ENCODE assay signal across 26 cellular contexts in the genomic region with DNA sequence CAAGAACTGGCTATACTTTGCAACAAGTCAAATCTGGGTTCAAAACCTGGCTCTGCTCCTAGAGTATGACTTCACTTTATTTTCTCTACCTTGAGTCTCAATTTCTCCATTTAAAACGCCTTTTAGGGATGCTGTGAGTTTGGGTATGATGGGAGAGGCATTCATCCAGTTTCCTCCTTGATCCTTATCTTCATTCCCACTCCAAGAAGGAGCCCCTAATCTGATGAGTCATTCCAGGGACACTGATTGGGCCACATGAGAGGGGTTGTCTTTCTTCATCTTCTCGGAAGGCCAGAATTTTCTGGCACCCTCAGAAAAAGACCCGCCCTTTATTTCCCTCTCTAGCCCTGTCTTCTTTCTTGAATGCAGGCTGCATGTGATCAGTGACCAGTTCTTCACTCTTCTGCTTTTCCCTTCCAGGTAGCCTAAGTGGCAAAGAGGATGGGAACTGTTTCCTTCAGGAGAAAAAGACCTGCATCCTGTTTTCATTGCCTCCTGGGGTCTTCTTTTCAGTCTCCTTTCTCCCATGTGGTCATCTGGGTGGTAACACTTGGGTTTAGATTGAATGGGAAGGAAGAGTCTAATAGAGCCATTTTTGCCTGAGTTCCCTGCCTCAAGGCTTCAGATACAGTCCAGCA. TPM values are rescaled to one million over a fixed set of nuclear protein-coding genes. Genes with fewer than 3 reads are reported as not detected.
DNase-seq lines count a peak whose midpoint lies in the region; ATAC-seq, FAIRE-seq and TF ChIP-seq lines count a peak whose summit lies in the region.
"Had no signal": no experiment of that assay in that cellular context is flagged by ENCODE, and none has a peak within 500 bp of the region (broad histone marks: within the 10 kb centered on the region; RNA-seq: fewer than 3 reads in every experiment).

No MANE protein-coding gene starts in this region.

- H3K18ac ChIP-seq in H1 (ENCODE audit: extremely low read depth, low read length): no peak overlapping the region
- no peak overlapping the region for H3K18ac ChIP-seq in mesendoderm (ENCODE audit: low read length)

- 77% methylated on average over 3 of the region's 3 CpGs; no CpG with 5 or more reads in 1 of the 2 experiments for WGBS in H1 (ENCODE audit: extremely low coverage in 1 of 2, insufficient coverage in 1 of 2, insufficient read length in 1 of 2, insufficient replicate concordance in 2 of 2, low coverage in 1 of 2, low lambda C conversion rate in 2 of 2, missing lambda C conversion rate in 1 of 2), 2 experiments
- WGBS in mesendoderm (ENCODE audit: extremely low coverage, insufficient coverage, low lambda C conversion rate): no CpG with 5 or more reads among the region's 3 CpGs

- H3K56ac ChIP-seq in H1 (replicated peaks; ENCODE audit: insufficient read length, low read depth, low read length): no peak overlapping the region
- H3K56ac ChIP-seq in mesendoderm (ENCODE audit: low read length): no peak overlapping the region

- H3K27ac ChIP-seq in H1 (ENCODE audit: low read depth, low read length): no peak overlapping the region
- no peak overlapping the region for H3K27ac ChIP-seq in mesendoderm (ENCODE audit: low read depth, low read length)
- H3K27ac ChIP-seq: BLaER1 treated with 17β-estradiol and CSF1 and Interleukin-3, amounts not matched to agents 10 nM and 100 nM; esophagus squamous epithelium; SK-N-MC; stomach; thyroid gland; vagina had no signal

- H2BK5ac ChIP-seq in H1 (ENCODE audit: low read depth, low read length) (no peak overlapping the region), mesendoderm (ENCODE audit: low read length) (no peak overlapping the region)

- H3K36me3 ChIP-seq in H1 (ENCODE audit: control insufficient read depth in 2 of 4, insufficient read depth in 4 of 4, low read length in 3 of 4) (no peaks in the 10 kb centered on the region), mesendoderm (ENCODE audit: control insufficient read depth, insufficient read depth, low read length) (no peaks in the 10 kb centered on the region)
- H3K36me3 ChIP-seq: BLaER1 treated with 17β-estradiol and CSF1 and Interleukin-3, amounts not matched to agents 10 nM and 100 nM; esophagus squamous epithelium; left lung; stomach; thyroid gland; vagina had no signal

- no peak overlapping the region for H2BK15ac ChIP-seq in H1 (ENCODE audit: low read length)
- H2BK15ac ChIP-seq in mesendoderm (replicated peaks; ENCODE audit: low read depth): no peak overlapping the region

- no peak overlapping the region for H4K91ac ChIP-seq in H1 (replicated peaks; ENCODE audit: insufficient read length, low read length)

- no peak for ATAC-seq in left lobe of liver
- ATAC-seq: left lung had no signal

- no peaks in the 10 kb centered on the region for H3K23me2 ChIP-seq in H1 (ENCODE audit: low read depth, low read length)

- H3K79me1 ChIP-seq in H1 (ENCODE audit: low read depth, low read length) (no peaks in the 10 kb centered on the region), mesendoderm (ENCODE audit: low read length) (no peaks in the 10 kb centered on the region)

- H3K23ac ChIP-seq in H1 (ENCODE audit: insufficient read length) (no peak overlapping the region), mesendoderm (ENCODE audit: low read length) (no peak overlapping the region)

- H3K4me1 ChIP-seq in H1 (replicated peaks in 1 of 4; ENCODE audit: control insufficient read depth in 3 of 4, insufficient read depth in 4 of 4, low read length in 3 of 4): peaks cover 0 to 10% (median 0%) of the 10 kb centered on the region in 4 experiments; a peak in 1 of 7 replicates
- no peaks in the 10 kb centered on the region for H3K4me1 ChIP-seq in mesendoderm (ENCODE audit: control insufficient read depth, low read depth, low read length)
- H3K4me1 ChIP-seq: thyroid gland had no signal

- H3K4me2 ChIP-seq in H1 (ENCODE audit: insufficient read depth in 1 of 2, low read depth in 2 of 2, low read length in 2 of 2): no peak overlapping the region
- H3K4me2 ChIP-seq in mesendoderm (ENCODE audit: low read length): no peak overlapping the region

- FAIRE-seq in H1 (lab: Jason Lieb, UNC): no peak
- FAIRE-seq: G401.6, islet of Langerhans, TTC549 had no signal

- H3K4ac ChIP-seq in H1 (replicated peaks; ENCODE audit: insufficient read length, low read depth, low read length): no peak overlapping the region
- no peak overlapping the region for H3K4ac ChIP-seq in mesendoderm (ENCODE audit: low read depth, low read length)

- H3K4me3 ChIP-seq in H1 (ENCODE audit: extremely low read depth in 1 of 4, insufficient read depth in 2 of 4, low read depth in 3 of 4, low read length in 4 of 4) (no peak overlapping the region), mesendoderm (ENCODE audit: low read length) (no peak overlapping the region)
- H3K4me3 ChIP-seq: BLaER1 treated with 17β-estradiol and CSF1 and Interleukin-3, amounts not matched to agents 10 nM and 100 nM; esophagus squamous epithelium; left lung; SK-N-MC; stomach; thyroid gland; vagina had no signal

- peak; percentile 5 for DNase-seq in Daoy (ENCODE audit: low read depth)
- peak; percentile 36 for DNase-seq in NCI-H69 (lab: John Stamatoyannopoulos, UW)
- no peak for DNase-seq in H1 (ENCODE audit: low read depth in 1 of 2, low spot score in 2 of 2)
- peak; percentile 47 for DNase-seq in mesendoderm
- no peak for DNase-seq in NCI-H446 (lab: John Stamatoyannopoulos, UW)
- DNase-seq in left lobe of liver (ENCODE audit: low spot score): no peak
- DNase-seq in dedifferentiated amniotic fluid mesenchymal stem cell (ENCODE audit: extremely low spot score): no peak
- DNase-seq: activated CD4-positive, alpha-beta T cell treated with anti-CD3 and anti-CD28 coated beads, Interleukin-2, amount 50 U/mL, for 48 hours; activated CD4-positive, CD25-positive, alpha-beta regulatory T cell treated with anti-CD3 and anti-CD28 coated beads, Interleukin-2, amount 50 U/mL, for 72 hours; activated naive CD4-positive, alpha-beta T cell treated with Interleukin-2 at 50 U/mL for 16 hours; amniotic stem cell; esophagus squamous epithelium; left lung; NCI-H1048; NCI-H187 treated with DMSO at 0.1 percent for 48 hours; NCI-H524 treated with DMSO at 0.1 percent for 48 hours; stimulated activated CD4-positive, alpha-beta T cell treated with anti-CD3 and anti-CD28 coated beads, Interleukin-12 subunit alpha, Interleukin-12 subunit beta, amount 100 ng/mL, for 4 hours; stimulated activated CD4-positive, alpha-beta T cell treated with anti-CD3 and anti-CD28 coated beads, Interleukin-2, amount 100 ng/mL, for 48 hours; stomach; thyroid gland had no signal

- H4K5ac ChIP-seq in H1 (ENCODE audit: insufficient read length, low read depth, low read length): no peak overlapping the region
- no peak overlapping the region for H4K5ac ChIP-seq in mesendoderm (ENCODE audit: low read length)

- no peaks in the 10 kb centered on the region for H4K20me1 ChIP-seq in H1 (replicated peaks in 1 of 2; ENCODE audit: control insufficient read depth in 1 of 2, insufficient read depth in 2 of 2, low read length in 2 of 2)
- H4K20me1 ChIP-seq: BLaER1 treated with 17β-estradiol and CSF1 and Interleukin-3, amounts not matched to agents 10 nM and 100 nM had no signal

- H2BK120ac ChIP-seq in H1 (replicated peaks; ENCODE audit: low read depth, low read length) (no peak overlapping the region), mesendoderm (ENCODE audit: low read depth, low read length) (no peak overlapping the region)

- no peak overlapping the region for H2BK12ac ChIP-seq in H1 (ENCODE audit: low read depth, low read length)

- H2AK5ac ChIP-seq in H1 (ENCODE audit: low read depth, low read length) (no peak overlapping the region), mesendoderm (ENCODE audit: low read length) (no peak overlapping the region)

- no peak for TF ChIP-seq RAD21 in H1 (IDR thresholded peaks at IDR 0.05 in 1 of 2, conservative IDR thresholded peaks at IDR 0.05 in 1 of 2; ENCODE audit: low read depth in 2 of 2, low read length in 2 of 2)

- no peak overlapping the region for H2AFZ ChIP-seq in H1 (ENCODE audit: low read length)

- no peak overlapping the region for H3K14ac ChIP-seq in H1 (ENCODE audit: insufficient read length)

- H3K9me3 ChIP-seq in H1 (ENCODE audit: insufficient read depth in 2 of 2, low read depth in 1 of 2, low read length in 1 of 2): no peaks in the 10 kb centered on the region
- H3K9me3 ChIP-seq: BLaER1 treated with 17β-estradiol and CSF1 and Interleukin-3, amounts not matched to agents 10 nM and 100 nM; esophagus squamous epithelium; left lung; stomach; thyroid gland; vagina had no signal

- H4K8ac ChIP-seq in H1 (ENCODE audit: extremely low read depth, insufficient read depth, low read length) (no peak overlapping the region), mesendoderm (ENCODE audit: low read depth, low read length) (no peak overlapping the region)

- H3K79me2 ChIP-seq in H1 (ENCODE audit: control insufficient read depth in 1 of 2, insufficient read depth in 2 of 2, low read length in 2 of 2): no peaks in the 10 kb centered on the region
- H3K79me2 ChIP-seq in mesendoderm (ENCODE audit: control insufficient read depth, insufficient read depth, low read length): no peaks in the 10 kb centered on the region

- H3K9ac ChIP-seq in H1 (replicated peaks in 1 of 4; ENCODE audit: extremely low read depth in 1 of 4, low read depth in 3 of 4, low read length in 3 of 4) (no peak overlapping the region), mesendoderm (ENCODE audit: low read length) (no peak overlapping the region)
- H3K9ac ChIP-seq: BLaER1 treated with 17β-estradiol and CSF1 and Interleukin-3, amounts not matched to agents 10 nM and 100 nM had no signal

- no peak for TF ChIP-seq EP300 in H1 (IDR thresholded peaks at IDR 0.05; ENCODE audit: borderline replicate concordance in 1 of 2, low read depth in 2 of 2, low read length in 2 of 2)

- H2BK20ac ChIP-seq in H1 (ENCODE audit: low read length): no peak overlapping the region

- CTCF ChIA-PET in H1 (lab: Charles Lee; ENCODE audit: partially characterized antibody): interaction anchor here (0.9 to 1.9 kb wide), 3 partner anchors 47 to 134 kb away, joined by 3 to 6 read pairs (median 4); no protein-coding TSS in a partner anchor

- TF ChIP-seq CTCF in H1 (IDR thresholded peaks at IDR 0.05; ENCODE audit: control extremely low read depth in 1 of 3, insufficient read depth in 1 of 3, low read depth in 1 of 3, low read length in 3 of 3): no peak

- H3K27me3 ChIP-seq in H1 (replicated peaks in 1 of 4; ENCODE audit: control insufficient read depth in 3 of 4, extremely low read depth in 1 of 4, insufficient read depth in 3 of 4, low read length in 3 of 4) (peaks cover 0 to 5% (median 2%) of the 10 kb centered on the region in 4 experiments; a peak in 4 of 7 replicates), mesendoderm (ENCODE audit: insufficient read depth, low read length, poor library complexity) (no peaks in the 10 kb centered on the region)
- H3K27me3 ChIP-seq: BLaER1 treated with 17β-estradiol and CSF1 and Interleukin-3, amounts not matched to agents 10 nM and 100 nM; esophagus squamous epithelium; left lung; stomach; thyroid gland; vagina had no signal

- POLR2A ChIA-PET in H1 (lab: Charles Lee; ENCODE audit: partially characterized antibody): no interaction called here

- TF ChIP-seq POLR2A in H1 (IDR thresholded peaks at IDR 0.05; ENCODE audit: control extremely low read depth in 1 of 2, low read depth in 2 of 2, low read length in 2 of 2): no peak

RNA-seq across cellular contexts. Expression of gene PNRC1, which starts 32.1 kb away (rescaled TPM):
- 9.8 and 14.8 TPM in 2 replicates for total RNA-seq in Daoy (2014; rRNA removed; shearing (Covaris generic))
- total RNA-seq in H1 (2021; fragmentation: NEBNext Ultra II Directional; extraction: Animal tissue kit (Norgen Biotek cat#: 25700)): 48.5 and 50.2 TPM in 2 replicates
- polyA plus RNA-seq in H1 (2011; rRNA removed): 6.3 and 8.2 TPM in 2 replicates
- 6.7 TPM for polyA plus RNA-seq in H1 (2011; cell fraction: cytosol; rRNA removed)
- 8.1 TPM for polyA plus RNA-seq in H1 (2011; cell fraction: nucleus; rRNA removed)
- 13.9 to 25.1 TPM (median 17.9 TPM) in 4 replicates for polyA plus RNA-seq in H1 (2012, experiment 1 of 2)
- polyA plus RNA-seq in H1 (2012, experiment 2 of 2): 12.5 TPM
- polyA plus RNA-seq in H1 (2013, experiment 1 of 2): 19.2 TPM
- 17.2 TPM for polyA plus RNA-seq in H1 (2013, experiment 2 of 2)
- polyA minus RNA-seq in H1 (2011; rRNA and poly(A)+ RNA removed): 5.6 and 9.4 TPM in 2 replicates
- 24.0 TPM for polyA minus RNA-seq in H1 (2011; cell fraction: cytosol; rRNA and poly(A)+ RNA removed)
- 35.3 TPM for polyA minus RNA-seq in H1 (2011; cell fraction: nucleus; rRNA and poly(A)+ RNA removed)
- 19.9 TPM for polyA plus RNA-seq in mesendoderm (2013, experiment 1 of 2)
- 21.1 TPM for polyA plus RNA-seq in mesendoderm (2013, experiment 2 of 2)
- 58.2 TPM for total RNA-seq in left lobe of liver

Comparison
In these comparisons a context has a peak if more than half of its experiments do, and no peak if none do; other contexts are left out.
1. DNase-seq: peak in Daoy (single experiment), NCI-H69 (single experiment) and mesendoderm (single experiment); none in H1 (0 of 2), NCI-H446 (0 of 2), left lobe of liver (single experiment) and dedifferentiated amniotic fluid mesenchymal stem cell (single experiment).